8 cellular contexts compared by ENCODE assay signal in genomic region chr22:20701680-20702136, GRCh38.
DNase-seq lines count a peak whose midpoint lies in the region; ATAC-seq and TF ChIP-seq lines count a peak whose summit lies in the region.
"Not testable (repeated sequence)": the region's sequence is repeated elsewhere in the genome, so short reads cannot be mapped to it uniquely, and the experiment has no call there.

No MANE protein-coding gene starts in this region.

- not testable (repeated sequence) for DNase-seq in Calu3; Panc1 (ENCODE audit: low read depth, low spot score); esophagus squamous epithelium (lab: John Stamatoyannopoulos, UW); stimulated activated naive CD8-positive, alpha-beta T cell treated with anti-CD3 and anti-CD28 coated beads, Interleukin-15, Interleukin-2, amounts not matched to agents 100 U/mL and 50 U/mL, for 24 hours
- DNase-seq in activated naive CD4-positive, alpha-beta T cell treated with Interleukin-2 at 50 U/mL for 16 hours, result peak; percentile 13
- peak in 1 of 3 donors; percentile 42 for DNase-seq in mucosa of descending colon

- H3K4me1 Mint-ChIP-seq in Calu3 (ENCODE audit: low read depth, unreplicated experiment), result not testable (repeated sequence)

- not testable (repeated sequence) for H3K9me3 ChIP-seq in Panc1 (ENCODE audit: control insufficient read depth, insufficient read depth, low read depth, low read length); esophagus squamous epithelium; mucosa of descending colon

- WGBS in esophagus squamous epithelium, 2 donors, result 22% methylated on average over 6 to 7 of the region's 21 CpGs

- TF ChIP-seq POLR2A in esophagus squamous epithelium (IDR thresholded peaks at IDR 0.05), result not testable (repeated sequence)

- H3K27me3 Mint-ChIP-seq in Calu3 (ENCODE audit: unreplicated experiment), result not testable (repeated sequence)

- not testable (repeated sequence) for H3K27me3 ChIP-seq in Panc1 (ENCODE audit: control insufficient read depth, insufficient read depth, low read length); esophagus squamous epithelium

- TF ChIP-seq CTCF in Calu3 (IDR thresholded peaks at IDR 0.05; ENCODE audit: unreplicated experiment); Panc1 (IDR thresholded peaks at IDR 0.05); esophagus squamous epithelium (IDR thresholded peaks at IDR 0.05); mucosa of descending colon (IDR thresholded peaks at IDR 0.05): not testable (repeated sequence)

- POLR2A ChIA-PET in Panc1 (lab: Charles Lee), result not testable (repeated sequence)

- H3K4me3 ChIP-seq in Panc1 (ENCODE audit: low read depth in 2 of 2, low read length in 2 of 2) (peak overlapping the region; percentile 43 to 51), esophagus squamous epithelium (peak overlapping the region; percentile 35 to 62 (median 54))
- not testable (repeated sequence) for H3K4me3 ChIP-seq in mucosa of descending colon

- H3K36me3 Mint-ChIP-seq in Calu3 (ENCODE audit: insufficient read depth, unreplicated experiment), result peaks cover 34% of the 10 kb centered on the region

- not testable (repeated sequence) for H3K9me3 Mint-ChIP-seq in Calu3 (ENCODE audit: low read depth, unreplicated experiment)

- not testable (repeated sequence) for H3K4me1 ChIP-seq in Panc1 (ENCODE audit: control insufficient read depth, insufficient read depth, low read length)
- H3K4me1 ChIP-seq in esophagus squamous epithelium (peaks cover 6 to 17% (median 13%) of the 10 kb centered on the region in 3 donors), mucosa of descending colon (ENCODE audit: low read depth) (peaks cover 10% of the 10 kb centered on the region)

- not testable (repeated sequence) for H3K27ac ChIP-seq in Panc1 (ENCODE audit: low read length)
- peak overlapping the region; percentile 76 to 92 (median 88) for H3K27ac ChIP-seq in esophagus squamous epithelium

- not testable (repeated sequence) for H3K27ac Mint-ChIP-seq in Calu3 (ENCODE audit: unreplicated experiment)

- not testable (repeated sequence) for BruUV-seq in Calu3 (replicated peaks; lab: Mats Ljungman, UMichigan); Panc1 (replicated peaks; lab: Mats Ljungman, UMichigan)

- intact Hi-C loops in Calu3 (cut with micrococcal nuclease; ENCODE audit: unreplicated experiment); Panc1 (cut with micrococcal nuclease; ENCODE audit: unreplicated experiment); esophagus squamous epithelium (cut with DNase I); mucosa of descending colon (cut with DNase I, micrococcal nuclease): not testable (repeated sequence)

- CTCF ChIA-PET in Calu3 (lab: Charles Lee); Panc1 (lab: Charles Lee): not testable (repeated sequence)

- in situ Hi-C loops in Panc1 (cut with HindIII; ENCODE audit: low pct_unique_long_range_greater_than_20kb, low sequenced_read_pairs), result not testable (repeated sequence)

- peak overlapping the region; percentile 96 for H3K4me3 Mint-ChIP-seq in Calu3 (ENCODE audit: low read depth, unreplicated experiment)

- H3K36me3 ChIP-seq in Panc1 (ENCODE audit: control insufficient read depth, insufficient read depth, low read length); esophagus squamous epithelium; mucosa of descending colon (ENCODE audit: low read depth): not testable (repeated sequence)

- ATAC-seq in GM21576 (IDR thresholded peaks at IDR 0.05; ENCODE audit: unreplicated experiment), result peak; percentile 4
- peak; percentile 14 for ATAC-seq in HG03378 (IDR thresholded peaks at IDR 0.05; ENCODE audit: unreplicated experiment)
- ATAC-seq in Panc1, result not testable (repeated sequence)
- peak; percentile 0 for ATAC-seq in mucosa of descending colon
- peak; percentile 3 for ATAC-seq in stimulated activated naive CD8-positive, alpha-beta T cell treated with anti-CD3 and anti-CD28 coated beads, Interleukin-15, Interleukin-2, amounts not matched to agents 100 U/mL and 50 U/mL, for 24 hours
